In the genomic region with DNA sequence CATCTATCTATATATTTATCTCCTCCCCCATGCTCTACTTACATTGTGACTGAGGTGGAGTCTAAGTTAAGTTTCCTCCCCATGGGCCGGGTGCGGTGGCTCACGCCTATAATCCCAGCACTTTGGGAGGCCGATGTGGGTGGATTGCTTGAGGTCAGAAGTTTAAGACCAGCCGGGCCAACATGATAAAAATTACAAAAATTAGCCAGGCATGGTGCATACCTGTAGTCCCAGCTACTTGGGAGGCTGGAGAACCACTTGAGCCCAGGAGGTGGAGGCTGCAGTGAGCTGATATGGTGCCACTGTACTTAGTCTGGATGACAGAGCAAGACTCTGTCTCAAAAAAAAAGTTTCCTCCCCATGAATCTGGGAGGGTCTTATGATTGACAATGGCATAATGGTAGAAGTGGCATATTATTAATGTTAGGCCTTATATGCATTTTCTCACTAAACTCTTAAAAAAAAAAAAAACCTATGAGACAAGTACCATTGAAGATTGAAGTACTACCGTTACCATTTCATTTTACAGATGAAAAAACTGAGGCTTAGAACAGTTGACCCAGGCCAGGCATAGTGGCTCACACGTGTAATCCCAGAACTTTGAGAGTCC, we compare ENCODE assay signal across 16 cellular contexts. TPM values are rescaled to one million over a fixed set of nuclear protein-coding genes. Genes with fewer than 3 reads are reported as not detected.
"Had no signal": no experiment of that assay in that cellular context is flagged by ENCODE, and none has a peak within 500 bp of the region (broad histone marks: within the 10 kb centered on the region; RNA-seq: fewer than 3 reads in every experiment).

No MANE protein-coding gene starts in this region.

- H3K27me3 ChIP-seq: esophagus squamous epithelium, suprapubic skin had no signal

- H3K9me3 Mint-ChIP-seq: activated B cell treated with CpG ODN at 0.5 μM for 24 hours, memory B cell, nephron had no signal

- FAIRE-seq: bronchial epithelial cell, endometrium had no signal

- H3K27ac Mint-ChIP-seq: activated B cell treated with CpG ODN at 0.5 μM for 24 hours had no signal

- H3K27ac ChIP-seq: esophagus squamous epithelium, psoas muscle, suprapubic skin had no signal

- H3K36me3 Mint-ChIP-seq: memory B cell had no signal

- H3K27me3 Mint-ChIP-seq: activated B cell treated with CpG ODN at 0.5 μM for 24 hours, memory B cell had no signal

- H3K9me3 ChIP-seq: esophagus squamous epithelium, psoas muscle, suprapubic skin had no signal

- ATAC-seq: left cardiac atrium, psoas muscle, sciatic nerve had no signal

- H3K4me3 Mint-ChIP-seq: activated B cell treated with CpG ODN at 0.5 μM for 24 hours, memory B cell, nephron had no signal

- DNase-seq: activated B cell treated with CpG ODN at 0.5 μM for 24 hours; activated CD4-positive, alpha-beta T cell treated with anti-CD3 and anti-CD28 coated beads, Interleukin-2, amount 50 U/mL, for 48 hours; activated CD8-positive, alpha-beta memory T cell treated with anti-CD3 and anti-CD28 coated beads, Interleukin-2, amount 50 U/mL, for 4 hours; activated naive CD4-positive, alpha-beta T cell; aorta; esophagus squamous epithelium; left cardiac atrium; psoas muscle; stimulated activated naive CD4-positive, alpha-beta T cell treated with Interleukin-2 at 50 U/mL for 16 hours had no signal

- H3K36me3 ChIP-seq: suprapubic skin had no signal

- H3K4me3 ChIP-seq: esophagus squamous epithelium, psoas muscle, suprapubic skin had no signal

RNA-seq across cellular contexts. Expression of gene ITLN2, which starts 55.1 kb away (rescaled TPM):
- total RNA-seq: activated B cell treated with CpG ODN at 0.5 μM for 24 hours, aorta, esophagus squamous epithelium, psoas muscle, sciatic nerve, urinary bladder had no signal
